Comparison of ENCODE assay signal across 1 cellular context in genomic region chr10:103855424-103855823, GRCh38.
TF ChIP-seq lines count a peak whose summit lies in the region.

Gene SH3PXD2A (minus strand): TSS chr10:103855576. CDS start chr10:103855266, 310 bp downstream.

TF ChIP-seq in HEK293, 187 proteins besides CTCF, POLR2A, EP300 and RAD21 (continued from another document and continues in another):
- TF ChIP-seq ZNF398 (tag by site-specific recombination; IDR thresholded peaks at IDR 0.05) (peak; percentile 32; the same call in 1 of the 2 replicates), GLI4 (tag by site-specific recombination; IDR thresholded peaks at IDR 0.05) (no peak), KLF7 (tag by site-specific recombination; IDR thresholded peaks at IDR 0.05; ENCODE audit: borderline replicate concordance) (no peak), KLF8 (tag by site-specific recombination; IDR thresholded peaks at IDR 0.05) (peak; percentile 52; the same call in 1 of the 2 replicates), HOXD13 (CRISPR knock-in tag; IDR thresholded peaks at IDR 0.05; ENCODE audit: borderline replicate concordance) (no peak), ZNF157 (tag by site-specific recombination; IDR thresholded peaks at IDR 0.05) (no peak), ZNF521 (tag by site-specific recombination; IDR thresholded peaks at IDR 0.05) (no peak), ZNF670 (tag by site-specific recombination; IDR thresholded peaks at IDR 0.05; ENCODE audit: low read depth) (no peak), MEIS1 (CRISPR knock-in tag; IDR thresholded peaks at IDR 0.05; ENCODE audit: borderline replicate concordance) (no peak), ZNF549 (tag by site-specific recombination; IDR thresholded peaks at IDR 0.05) (no peak), ZBTB10 (tag by site-specific recombination; IDR thresholded peaks at IDR 0.05) (no peak), ZNF518A (tag by site-specific recombination; conservative IDR thresholded peaks at IDR 0.05; ENCODE audit: low read depth) (no peak), ZBTB21 (tag by site-specific recombination; IDR thresholded peaks at IDR 0.05) (no peak), ZNF223 (tag by site-specific recombination; IDR thresholded peaks at IDR 0.05) (no peak), ZNF148 (tag by site-specific recombination; IDR thresholded peaks at IDR 0.05; ENCODE audit: borderline replicate concordance) (no peak), ZNF121 (tag by site-specific recombination; IDR thresholded peaks at IDR 0.05) (no peak), ZNF138 (tag by site-specific recombination; IDR thresholded peaks at IDR 0.05; ENCODE audit: borderline replicate concordance) (no peak), ZNF529 (tag by site-specific recombination; IDR thresholded peaks at IDR 0.05; ENCODE audit: insufficient replicate concordance) (no peak), ZNF24 (tag by site-specific recombination; IDR thresholded peaks at IDR 0.05) (no peak), ZNF777 (tag by site-specific recombination; IDR thresholded peaks at IDR 0.05; ENCODE audit: borderline replicate concordance) (no peak), KLF17 (tag by site-specific recombination; IDR thresholded peaks at IDR 0.05) (no peak), ZNF155 (tag by site-specific recombination; IDR thresholded peaks at IDR 0.05) (no peak), ZNF221 (tag by site-specific recombination; IDR thresholded peaks at IDR 0.05; ENCODE audit: borderline replicate concordance) (no peak), SETDB1 (IDR thresholded peaks at IDR 0.05; ENCODE audit: insufficient read length, low read length) (no peak), ZNF621 (tag by site-specific recombination; IDR thresholded peaks at IDR 0.05) (no peak), BCL11A (tag by site-specific recombination; IDR thresholded peaks at IDR 0.05; ENCODE audit: low read depth) (no peak), ZBTB44 (tag by site-specific recombination; IDR thresholded peaks at IDR 0.05) (no peak), ZNF785 (tag by site-specific recombination; IDR thresholded peaks at IDR 0.05) (no peak), ZNF26 (tag by site-specific recombination; IDR thresholded peaks at IDR 0.05) (no peak), ZNF658 (tag by site-specific recombination; IDR thresholded peaks at IDR 0.05) (no peak), ZFHX2 (tag by site-specific recombination; conservative IDR thresholded peaks at IDR 0.05) (peak; percentile 66), ZNF426 (tag by site-specific recombination; IDR thresholded peaks at IDR 0.05) (no peak), ZNF404 (tag by site-specific recombination; IDR thresholded peaks at IDR 0.05) (no peak), ZNF76 (tag by site-specific recombination; IDR thresholded peaks at IDR 0.05; ENCODE audit: borderline replicate concordance, low read depth) (no peak), ZNF302 (tag by site-specific recombination; IDR thresholded peaks at IDR 0.05; ENCODE audit: low read depth) (no peak), ZNF16 (tag by site-specific recombination; IDR thresholded peaks at IDR 0.05; ENCODE audit: low read depth) (no peak), ZNF701 (tag by site-specific recombination; IDR thresholded peaks at IDR 0.05) (no peak), ZSCAN16 (tag by site-specific recombination; IDR thresholded peaks at IDR 0.05) (no peak), PRDM4 (tag by site-specific recombination; IDR thresholded peaks at IDR 0.05) (no peak), ZNF596 (tag by site-specific recombination; IDR thresholded peaks at IDR 0.05) (no peak), SCRT1 (tag by site-specific recombination; IDR thresholded peaks at IDR 0.05; ENCODE audit: borderline replicate concordance) (no peak), YY2 (tag by site-specific recombination; IDR thresholded peaks at IDR 0.05) (no peak), ZNF133 (tag by site-specific recombination; IDR thresholded peaks at IDR 0.05) (no peak), MZF1 (tag by site-specific recombination; IDR thresholded peaks at IDR 0.05; ENCODE audit: borderline replicate concordance) (no peak), ZNF555 (tag by site-specific recombination; conservative IDR thresholded peaks at IDR 0.05) (no peak), ZNF354C (tag by site-specific recombination; IDR thresholded peaks at IDR 0.05; ENCODE audit: borderline replicate concordance, low read depth) (no peak), ZIC2 (tag by site-specific recombination; IDR thresholded peaks at IDR 0.05) (peak; percentile 14; the same call in 1 of the 2 replicates)
